ENCODE assay signal across 20 cellular contexts in genomic region chr3:141286856-141287255, GRCh38. TPM values are rescaled to one million over a fixed set of nuclear protein-coding genes. Genes with fewer than 3 reads are reported as not detected.
DNase-seq lines count a peak whose midpoint lies in the region; ATAC-seq and TF ChIP-seq lines count a peak whose summit lies in the region.
"Had no signal": no experiment of that assay in that cellular context is flagged by ENCODE, and none has a peak within 500 bp of the region (broad histone marks: within the 10 kb centered on the region; RNA-seq: fewer than 3 reads in every experiment).

No MANE protein-coding gene starts in this region.

- peak; percentile 26 for DNase-seq in activated CD8-positive, alpha-beta memory T cell treated with anti-CD3 and anti-CD28 coated beads, Interleukin-2, amount 10 ng/mL, durations not matched to agents 7 days and 5 days
- DNase-seq in activated CD8-positive, alpha-beta memory T cell treated with anti-CD3 and anti-CD28 coated beads for 24 hours, result no peak
- DNase-seq in mesenchymal stem cell (no peak), sigmoid colon (no peak), Karpas-422 (no peak), NCI-H187 treated with DMSO at 0.1 percent for 48 hours (lab: John Stamatoyannopoulos, UW) (no peak)
- DNase-seq: AML-193, DMS79 treated with DMSO at 0.1 percent for 48 hours, GM23248, KBM-7, NCI-H1105 treated with DMSO at 0.1 percent for 48 hours, NCI-H1694, NCI-H345, NCI-H524 treated with DMSO at 0.1 percent for 48 hours, SHP77 had no signal

- H3K14ac ChIP-seq in mesenchymal stem cell (ENCODE audit: low read length in 2 of 2), result no peak overlapping the region

- H2BK15ac ChIP-seq in mesenchymal stem cell (ENCODE audit: low read depth, poor library complexity, severe bottlenecking), result no peak overlapping the region

- H3K4ac ChIP-seq in mesenchymal stem cell (ENCODE audit: low read depth in 1 of 2, low read length in 2 of 2), result no peak overlapping the region

- no peak overlapping the region for H2BK12ac ChIP-seq in mesenchymal stem cell (ENCODE audit: low read length in 2 of 2)

- H4K91ac ChIP-seq in mesenchymal stem cell (ENCODE audit: low read length), result no peak overlapping the region

- H4K8ac ChIP-seq in mesenchymal stem cell (ENCODE audit: low read length), result no peak overlapping the region

- H3K79me2 ChIP-seq in Karpas-422 (ENCODE audit: low read length), result no peaks in the 10 kb centered on the region

- H3K9me3 ChIP-seq in mesenchymal stem cell (ENCODE audit: control insufficient read depth, low read length) (no peaks in the 10 kb centered on the region), sigmoid colon (no peaks in the 10 kb centered on the region), Karpas-422 (ENCODE audit: low read length) (no peaks in the 10 kb centered on the region)
- H3K9me3 ChIP-seq: HAP-1 had no signal

- H3K79me1 ChIP-seq in mesenchymal stem cell (replicated peaks; ENCODE audit: low read length, poor library complexity, severe bottlenecking), result no peaks in the 10 kb centered on the region

- H3K36me3 ChIP-seq in mesenchymal stem cell (ENCODE audit: control insufficient read depth in 1 of 2, insufficient read depth in 2 of 2, low read depth in 1 of 2, low read length in 2 of 2) (peaks cover 3 to 22% of the 10 kb centered on the region in 2 experiments), sigmoid colon (peaks cover 0 to 15% (median 3%) of the 10 kb centered on the region in 4 donors), Karpas-422 (ENCODE audit: insufficient read depth, low read length) (no peaks in the 10 kb centered on the region)

- H3K18ac ChIP-seq in mesenchymal stem cell (ENCODE audit: low read depth in 1 of 2, low read length in 2 of 2), result no peak overlapping the region

- H4K20me1 ChIP-seq in Karpas-422 (ENCODE audit: insufficient read depth, low read depth, low read length), result no peaks in the 10 kb centered on the region

- H3K4me2 ChIP-seq in mesenchymal stem cell (ENCODE audit: low read length, poor library complexity, severe bottlenecking) (no peak overlapping the region), Karpas-422 (ENCODE audit: low read depth, low read length, poor library complexity, severe bottlenecking) (no peak overlapping the region)

- CTCF ChIA-PET in activated CD8-positive, alpha-beta memory T cell treated with anti-CD3 and anti-CD28 coated beads, Interleukin-2, amount 10 ng/mL, durations not matched to agents 7 days and 5 days (lab: Charles Lee), result interaction anchor here (1.3 kb wide), 1 partner anchor 55 kb away, joined by 8 read pairs; the partner anchor contains the start of gene PXYLP1

- H3K23ac ChIP-seq in mesenchymal stem cell (ENCODE audit: low read length in 2 of 2), result no peak overlapping the region

- peaks cover 17% of the 10 kb centered on the region for H3K4me1 ChIP-seq in mesenchymal stem cell (ENCODE audit: control insufficient read depth, insufficient read depth, low read depth, low read length)
- H3K4me1 ChIP-seq in sigmoid colon, result peaks cover 0 to 9% (median 6%) of the 10 kb centered on the region in 4 donors
- no peaks in the 10 kb centered on the region for H3K4me1 ChIP-seq in Karpas-422 (ENCODE audit: low read length)

- H3K9ac ChIP-seq in mesenchymal stem cell (ENCODE audit: low read length) (no peak overlapping the region), Karpas-422 (ENCODE audit: low read length) (no peak overlapping the region)
- H3K9ac ChIP-seq: GM23248 had no signal

- H3K4me3 Mint-ChIP-seq in activated CD8-positive, alpha-beta memory T cell treated with anti-CD3 and anti-CD28 coated beads, Interleukin-2, amount 10 ng/mL, durations not matched to agents 7 days and 5 days, result no peak overlapping the region

- no peak overlapping the region for H2BK120ac ChIP-seq in mesenchymal stem cell (ENCODE audit: low read depth, low read length)

- H3K27ac ChIP-seq in mesenchymal stem cell (ENCODE audit: low read length, poor library complexity, severe bottlenecking), result no peak overlapping the region
- no peak overlapping the region for H3K27ac ChIP-seq in sigmoid colon
- H3K27ac ChIP-seq in Karpas-422 (ENCODE audit: low read length), result no peak overlapping the region
- H3K27ac ChIP-seq: 22Rv1, GM23248, SK-N-MC had no signal

- H3K27me3 ChIP-seq in mesenchymal stem cell (ENCODE audit: control insufficient read depth in 1 of 2, insufficient read depth in 1 of 2, low read length in 2 of 2) (no peaks in the 10 kb centered on the region), sigmoid colon (no peaks in the 10 kb centered on the region), Karpas-422 (ENCODE audit: low read length) (no peaks in the 10 kb centered on the region)

- H3K9me3 Mint-ChIP-seq in activated CD8-positive, alpha-beta memory T cell treated with anti-CD3 and anti-CD28 coated beads, Interleukin-2, amount 10 ng/mL, durations not matched to agents 7 days and 5 days (ENCODE audit: low read depth), result no peaks in the 10 kb centered on the region

- H3K36me3 Mint-ChIP-seq in activated CD8-positive, alpha-beta memory T cell treated with anti-CD3 and anti-CD28 coated beads, Interleukin-2, amount 10 ng/mL, durations not matched to agents 7 days and 5 days, result peaks cover 13% of the 10 kb centered on the region

- no peak for TF ChIP-seq CTCF in sigmoid colon (IDR thresholded peaks at IDR 0.05)

- intact Hi-C loops in sigmoid colon (cut with DNase I), result no loop called here

- H2BK5ac ChIP-seq in mesenchymal stem cell (ENCODE audit: low read depth, low read length, poor library complexity, severe bottlenecking), result no peak overlapping the region

- no peak for TF ChIP-seq EP300 in sigmoid colon (IDR thresholded peaks at IDR 0.05)

- no peaks in the 10 kb centered on the region for H3K27me3 Mint-ChIP-seq in activated CD8-positive, alpha-beta memory T cell treated with anti-CD3 and anti-CD28 coated beads, Interleukin-2, amount 10 ng/mL, durations not matched to agents 7 days and 5 days

- no peak overlapping the region for H3K27ac Mint-ChIP-seq in activated CD8-positive, alpha-beta memory T cell treated with anti-CD3 and anti-CD28 coated beads, Interleukin-2, amount 10 ng/mL, durations not matched to agents 7 days and 5 days

- H2AFZ ChIP-seq in mesenchymal stem cell (ENCODE audit: low read depth, low read length) (no peak overlapping the region), Karpas-422 (ENCODE audit: low read length) (no peak overlapping the region)
- H2AFZ ChIP-seq: GM23248 had no signal

- H3K4me3 ChIP-seq in mesenchymal stem cell (ENCODE audit: insufficient read depth in 1 of 2, low read depth in 1 of 2, low read length in 2 of 2), result no peak overlapping the region
- H3K4me3 ChIP-seq in sigmoid colon, result no peak overlapping the region
- H3K4me3 ChIP-seq in Karpas-422 (ENCODE audit: low read length), result no peak overlapping the region
- H3K4me3 ChIP-seq: GM23248, HAP-1, SK-N-MC had no signal

- WGBS in mesenchymal stem cell, result 92% methylated on average over 14 of the region's 14 CpGs
- WGBS in sigmoid colon, 2 donors, result 96% methylated on average over 14 of the region's 14 CpGs

- no peaks in the 10 kb centered on the region for H3K9me2 ChIP-seq in Karpas-422 (replicated peaks; ENCODE audit: insufficient read depth, low read length)

- no peak for TF ChIP-seq POLR2A in sigmoid colon (IDR thresholded peaks at IDR 0.05)

- H2AK5ac ChIP-seq in mesenchymal stem cell (ENCODE audit: low read length, severe bottlenecking), result peak overlapping the region; percentile 5

- peaks cover 7% of the 10 kb centered on the region for H3K4me1 Mint-ChIP-seq in activated CD8-positive, alpha-beta memory T cell treated with anti-CD3 and anti-CD28 coated beads, Interleukin-2, amount 10 ng/mL, durations not matched to agents 7 days and 5 days

- ATAC-seq in activated CD8-positive, alpha-beta memory T cell treated with anti-CD3 and anti-CD28 coated beads, Interleukin-2, amount 10 ng/mL, durations not matched to agents 7 days and 5 days, result no peak
- ATAC-seq in HG03432 (IDR thresholded peaks at IDR 0.05; ENCODE audit: unreplicated experiment) (peak; percentile 40), GM19455 (IDR thresholded peaks at IDR 0.05; ENCODE audit: unreplicated experiment) (no peak)

RNA-seq across cellular contexts. Expression of gene PXYLP1, which starts 55.2 kb away (rescaled TPM):
- total RNA-seq in activated CD8-positive, alpha-beta memory T cell treated with anti-CD3 and anti-CD28 coated beads, Interleukin-2, amount 10 ng/mL, durations not matched to agents 7 days and 5 days, result 10 to 100 TPM; 10.3 to 18.4 TPM
- polyA plus RNA-seq in mesenchymal stem cell (2013, experiment 1 of 2), result 4.6 TPM
- polyA plus RNA-seq in mesenchymal stem cell (2013, experiment 2 of 2), result 4.5 TPM
- 10 to 100 TPM in 1 of 4 donors, 1 to 10 TPM in 3; 5.7 to 12.2 (median 7.5) TPM for total RNA-seq in sigmoid colon
- polyA plus RNA-seq in sigmoid colon, result 1 to 10 TPM; 2.4 to 7.5 (median 3.5) TPM
- 1.7 and 4.6 TPM in 2 replicates for total RNA-seq in Karpas-422 (2014; rRNA removed; shearing (Covaris generic); ENCODE audit: low replicate concordance)
